In genomic region chr1:45739137-45739536, GRCh38 we compare ENCODE assay signal across 28 cellular contexts.
"Had no signal": no experiment of that assay in that cellular context is flagged by ENCODE, and none has a peak within 500 bp of the region (broad histone marks: within the 10 kb centered on the region; RNA-seq: fewer than 3 reads in every experiment).

No MANE protein-coding gene starts in this region.

- H3K9me3 ChIP-seq: colonic mucosa, esophagus muscularis mucosa, esophagus squamous epithelium, gastrocnemius medialis, gastroesophageal sphincter, heart left ventricle, heart right ventricle had no signal

- H3K4me1 ChIP-seq: colonic mucosa, esophagus squamous epithelium, foreskin keratinocyte, gastrocnemius medialis, gastroesophageal sphincter had no signal

- DNase-seq: colonic mucosa; cortex of kidney; dermis blood vessel endothelial cell; dorsolateral prefrontal cortex; effector CD4-positive, alpha-beta T cell; effector CD8-positive, alpha-beta T cell; effector memory CD4-positive, alpha-beta T cell; effector memory CD8-positive, alpha-beta T cell; endodermal cell; erythroblast; esophagus squamous epithelium; foreskin fibroblast; foreskin keratinocyte; foreskin melanocyte; gastrocnemius medialis; glutamatergic neuron; head of caudate nucleus; heart left ventricle; heart right ventricle had no signal

- H3K36me3 ChIP-seq: colonic mucosa had no signal

- ATAC-seq: effector memory CD8-positive, alpha-beta T cell; esophagus mucosa; foreskin keratinocyte; gastrocnemius medialis; gastroesophageal sphincter; heart left ventricle; heart right ventricle had no signal

- H3K27me3 ChIP-seq: colonic mucosa, dorsolateral prefrontal cortex, esophagus muscularis mucosa, esophagus squamous epithelium, foreskin keratinocyte, gastrocnemius medialis, gastroesophageal sphincter, heart left ventricle, heart right ventricle had no signal

- H3K4me3 ChIP-seq: colonic mucosa, coronary artery, dorsolateral prefrontal cortex, esophagus muscularis mucosa, esophagus squamous epithelium, gastrocnemius medialis, gastroesophageal sphincter, heart left ventricle, heart right ventricle had no signal

- FAIRE-seq: colon, endometrium, endothelial cell of umbilical vein, frontal cortex had no signal

- H3K27ac ChIP-seq: colonic mucosa, coronary artery, dorsolateral prefrontal cortex, epithelial cell of prostate, esophagus muscularis mucosa, esophagus squamous epithelium, foreskin keratinocyte, gastrocnemius medialis, gastroesophageal sphincter, heart left ventricle, heart right ventricle had no signal
